In the genomic region with DNA sequence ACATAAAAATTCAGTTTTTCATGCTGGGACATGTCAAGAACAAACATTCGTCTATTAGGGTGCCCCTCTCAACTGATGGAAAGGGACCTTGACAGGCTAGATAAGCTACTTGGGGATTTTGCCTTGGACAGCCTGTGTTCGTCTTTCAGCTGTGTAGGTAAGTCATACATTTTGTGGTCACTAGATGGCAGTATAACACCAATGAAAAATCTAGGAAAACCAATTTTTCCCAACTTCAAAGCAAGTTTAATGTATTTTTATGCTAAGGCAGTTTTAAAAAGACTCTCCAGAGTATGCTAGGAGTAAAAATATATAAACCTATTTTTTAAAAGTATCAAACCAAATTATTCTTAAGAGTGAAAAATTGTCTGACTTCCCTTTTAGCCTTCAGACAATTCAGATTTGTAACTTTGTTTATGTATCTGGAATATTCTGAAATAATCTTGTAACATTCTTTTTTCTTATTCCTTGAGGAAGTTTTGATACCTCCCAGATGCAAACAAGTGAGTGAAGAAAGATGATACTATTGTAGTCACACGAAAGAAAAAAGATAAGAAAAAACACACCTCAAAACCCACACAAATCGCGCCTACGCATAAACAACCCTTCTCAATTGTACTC, we compare ENCODE assay signal across 8 cellular contexts.
DNase-seq lines count a peak whose midpoint lies in the region; ATAC-seq and TF ChIP-seq lines count a peak whose summit lies in the region.

No MANE protein-coding gene starts in this region.

- H3K9me3 Mint-ChIP-seq in immature natural killer cell, result peaks cover 0 to 2% (median 0%) of the 10 kb centered on the region in 6 donors

- peak; percentile 67 for ATAC-seq in HG02642 (IDR thresholded peaks at IDR 0.05; ENCODE audit: poor library complexity, unreplicated experiment)

- TF ChIP-seq CTCF in 22Rv1 (IDR thresholded peaks at IDR 0.05), result peak; percentile 73
- peak; percentile 47 for TF ChIP-seq CTCF in brain microvascular endothelial cell (IDR thresholded peaks at IDR 0.05; ENCODE audit: low read depth, low read length, missing control alignments)
- TF ChIP-seq CTCF in tibial nerve (IDR thresholded peaks at IDR 0.05), result peak; percentile 46 to 77 (median 68)

- H3K4me3 ChIP-seq in brain microvascular endothelial cell (ENCODE audit: low read depth, low read length), result no peak overlapping the region
- no peak overlapping the region for H3K4me3 ChIP-seq in tibial nerve

- H3K36me3 Mint-ChIP-seq in immature natural killer cell, result no peaks in the 10 kb centered on the region

- DNase-seq in GM04503 (ENCODE audit: low read depth) (peak; percentile 5), NCI-H460 (ENCODE audit: extremely low read depth, low read depth) (peak; percentile 30), brain microvascular endothelial cell (peak; percentile 26), immature natural killer cell (peak; percentile 2 to 14 (median 3)), tibial nerve (ENCODE audit: low spot score in 2 of 2) (peak in 1 of 2 donors; percentile 16), GDM1 (lab: John Stamatoyannopoulos, UW) (no peak)

- H3K36me3 ChIP-seq in brain microvascular endothelial cell (replicated peaks), result no peaks in the 10 kb centered on the region
- no peaks in the 10 kb centered on the region for H3K36me3 ChIP-seq in tibial nerve

- no peak for TF ChIP-seq EP300 in tibial nerve (IDR thresholded peaks at IDR 0.05)

- no peak overlapping the region for H3K4me3 Mint-ChIP-seq in immature natural killer cell

- H3K9me3 ChIP-seq in tibial nerve, result no peaks in the 10 kb centered on the region

- H3K27ac ChIP-seq in 22Rv1 (no peak overlapping the region), brain microvascular endothelial cell (no peak overlapping the region), tibial nerve (no peak overlapping the region)

- H3K27me3 Mint-ChIP-seq in immature natural killer cell (ENCODE audit: low read depth in 3 of 3), result peaks cover 0 to 2% (median 2%) of the 10 kb centered on the region in 3 donors

- in situ Hi-C loops in brain microvascular endothelial cell (cut with HindIII; ENCODE audit: low pct_ligation_motif_present, low sequenced_read_pairs), result loop anchor here (25.0 kb wide), 1 partner anchor 550 kb away; no protein-coding TSS in a partner anchor

- H3K4me1 ChIP-seq in tibial nerve, result no peaks in the 10 kb centered on the region

- TF ChIP-seq POLR2A in tibial nerve (IDR thresholded peaks at IDR 0.05), result no peak

- no peaks in the 10 kb centered on the region for H3K4me1 Mint-ChIP-seq in immature natural killer cell

- 56 to 59% methylated on average over 6 of the region's 6 CpGs for WGBS in tibial nerve, 2 donors

- no peak overlapping the region for H3K27ac Mint-ChIP-seq in immature natural killer cell

- H3K27me3 ChIP-seq in brain microvascular endothelial cell (replicated peaks) (no peaks in the 10 kb centered on the region), tibial nerve (no peaks in the 10 kb centered on the region)
